Comparison of ENCODE assay signal across 4 cellular contexts in genomic region chr12:117394491-117394890, GRCh38. TPM values are rescaled to one million over a fixed set of nuclear protein-coding genes. Genes with fewer than 3 reads are reported as not detected.
"Had no signal": no experiment of that assay in that cellular context is flagged by ENCODE, and none has a peak within 500 bp of the region (broad histone marks: within the 10 kb centered on the region; RNA-seq: fewer than 3 reads in every experiment).

No MANE protein-coding gene starts in this region.

- DNase-seq: GDM1, GF-D8 had no signal

- H3K4me3 ChIP-seq: GM12878 had no signal

RNA-seq across cellular contexts. Expression of gene NOS1, which starts 33.1 kb away (rescaled TPM):
- total RNA-seq: G401, GM12878 had no signal
